28 cellular contexts compared by ENCODE assay signal in the genomic region with DNA sequence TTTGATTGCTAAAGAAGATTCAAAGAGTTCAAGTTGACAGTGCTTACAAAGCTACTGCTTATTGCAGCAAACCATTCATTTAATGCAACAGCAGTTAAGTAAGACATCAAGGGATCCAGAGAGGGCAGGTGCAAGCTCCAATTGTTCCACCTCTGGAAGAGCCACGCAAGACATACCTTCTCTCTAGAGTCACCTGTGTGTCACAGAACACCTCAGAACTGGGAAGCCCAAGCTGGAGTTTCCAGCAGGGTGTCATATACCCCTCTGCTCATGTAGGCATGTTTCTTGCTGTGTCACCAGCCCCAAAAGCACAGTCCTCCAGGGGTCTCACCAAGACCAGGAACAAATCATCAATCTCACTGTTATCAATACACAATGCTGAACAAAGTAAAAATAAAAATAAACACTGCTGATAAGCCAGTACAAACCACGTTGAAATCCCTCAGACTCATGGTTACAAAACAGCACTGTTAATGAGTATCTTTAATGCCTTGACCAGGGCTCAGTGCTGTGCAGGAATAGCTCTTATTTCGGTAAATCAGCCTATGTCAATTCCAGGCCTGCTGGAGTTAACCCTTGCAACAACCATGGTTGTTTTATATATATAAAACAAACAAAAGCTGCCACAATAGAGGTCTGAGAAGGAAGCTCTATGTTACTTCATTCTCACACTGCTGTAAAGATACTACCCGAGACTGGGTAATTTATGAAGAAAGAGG. TPM values are rescaled to one million over a fixed set of nuclear protein-coding genes. Genes with fewer than 3 reads are reported as not detected.
"Had no signal": no experiment of that assay in that cellular context is flagged by ENCODE, and none has a peak within 500 bp of the region (broad histone marks: within the 10 kb centered on the region; RNA-seq: fewer than 3 reads in every experiment).

No MANE protein-coding gene starts in this region.

- H3K27me3 ChIP-seq: cardiac muscle cell, stomach, suprapubic skin, tibial nerve had no signal

- FAIRE-seq: endometrium, small intestine, urothelium cell line had no signal

- DNase-seq: activated CD4-positive, alpha-beta T cell treated with anti-CD3 and anti-CD28 coated beads for 1 hour; activated CD4-positive, alpha-beta T cell treated with anti-CD3 and anti-CD28 coated beads, Interleukin-2, amount 50 U/mL, for 1 hour; activated effector memory CD4-positive, alpha-beta T cell treated with anti-CD3 and anti-CD28 coated beads, Interleukin-2, amount 50 U/mL, for 16 hours; activated naive CD4-positive, alpha-beta T cell treated with anti-CD3 and anti-CD28 coated beads, Interleukin-2, amount 10 ng/mL, durations not matched to agents 7 days and 5 days; amygdala; effector CD4-positive, alpha-beta T cell; erythroblast; foreskin melanocyte; glutamatergic neuron; hippocampal formation; kidney glomerular epithelial cell; mesenchymal stem cell; small intestine; stimulated activated CD4-positive, alpha-beta T cell treated with anti-CD3 and anti-CD28 coated beads, Interleukin-2, amount 100 ng/mL, for 24 hours; stomach; T-cell had no signal

- H3K4me1 ChIP-seq: parathyroid adenoma had no signal

- H3K36me3 ChIP-seq: cardiac muscle cell, stomach, suprapubic skin, tibial nerve had no signal

- H3K27ac ChIP-seq: cardiac muscle cell, parathyroid adenoma, stomach, suprapubic skin, tibial nerve, VCaP had no signal

- H3K4me3 ChIP-seq: cardiac muscle cell, stomach, suprapubic skin, tibial nerve had no signal

- H3K9me3 ChIP-seq: stomach, suprapubic skin, tibial nerve had no signal

- ATAC-seq: activated CD8-positive, alpha-beta T cell treated with anti-CD3 and anti-CD28 coated beads, Interleukin-2, amount 10 ng/mL, durations not matched to agents 7 days and 5 days; sciatic nerve; stimulated activated effector memory CD8-positive, alpha-beta T cell treated with anti-CD3 and anti-CD28 coated beads, Interleukin-12 subunit alpha, Interleukin-12 subunit beta, amount 100 ng/mL, for 72 hours; T-cell had no signal

RNA-seq across cellular contexts. Expression of a gene that starts 37.4 kb away (rescaled TPM):
- total RNA-seq: cardiac muscle cell, cerebellum, myocyte had no signal
- polyA plus RNA-seq: cardiac muscle cell had no signal
